In the genomic region with DNA sequence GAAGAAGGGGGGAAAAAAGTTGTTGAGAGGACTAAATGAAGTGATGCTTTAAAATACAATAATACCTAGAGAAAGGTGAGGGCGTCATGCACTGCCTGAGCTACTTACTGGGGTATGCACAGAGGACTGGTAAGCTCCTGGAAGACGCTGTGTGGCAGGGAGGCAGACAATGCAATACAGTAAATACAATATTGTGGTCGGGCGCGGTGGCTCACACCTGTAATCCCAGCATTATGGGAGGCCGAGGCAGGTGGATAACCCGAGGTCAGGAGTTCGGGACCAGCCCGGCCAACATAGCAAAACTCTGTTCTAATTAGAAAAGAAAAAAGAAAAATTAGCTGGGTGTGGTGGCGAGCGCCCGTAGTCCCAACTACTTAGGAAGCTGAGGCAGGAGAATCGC, we compare ENCODE assay signal across 9 cellular contexts. TPM values are rescaled to one million over a fixed set of nuclear protein-coding genes. Genes with fewer than 3 reads are reported as not detected.
DNase-seq lines count a peak whose midpoint lies in the region; ATAC-seq and TF ChIP-seq lines count a peak whose summit lies in the region.
"Had no signal": no experiment of that assay in that cellular context is flagged by ENCODE, and none has a peak within 500 bp of the region (broad histone marks: within the 10 kb centered on the region; RNA-seq: fewer than 3 reads in every experiment).

No MANE protein-coding gene starts in this region.

- H3K9me2 ChIP-seq in SU-DHL-6 (replicated peaks; ENCODE audit: insufficient read depth, low read length), result no peaks in the 10 kb centered on the region

- TF ChIP-seq CTCF in SU-DHL-6 (IDR thresholded peaks at IDR 0.05; ENCODE audit: insufficient read depth, low read length, poor library complexity, severe bottlenecking) (no peak), fibroblast of villous mesenchyme (IDR thresholded peaks at IDR 0.05; ENCODE audit: insufficient read depth, low read depth, low read length) (no peak), psoas muscle (IDR thresholded peaks at IDR 0.05) (no peak)

- H3K4me1 ChIP-seq in CD8-positive, alpha-beta memory T cell (ENCODE audit: insufficient read depth, low read length), result peaks cover 26% of the 10 kb centered on the region
- no peaks in the 10 kb centered on the region for H3K4me1 ChIP-seq in psoas muscle

- H4K20me1 ChIP-seq in SU-DHL-6 (ENCODE audit: low read depth, low read length), result no peaks in the 10 kb centered on the region

- H3K4me3 Mint-ChIP-seq in CD8-positive, alpha-beta memory T cell, result peak overlapping the region; percentile 92 to 97 (median 94)

- ATAC-seq in psoas muscle (peak in 1 of 4 donors; percentile 16), GM21723 (IDR thresholded peaks at IDR 0.05; ENCODE audit: unreplicated experiment) (no peak), HG03354 (IDR thresholded peaks at IDR 0.05; ENCODE audit: poor library complexity, severe bottlenecking, unreplicated experiment) (no peak)

- DNase-seq in CD8-positive, alpha-beta memory T cell, result no peak
- DNase-seq in fibroblast of villous mesenchyme (ENCODE audit: low read depth), result no peak
- DNase-seq in psoas muscle, result no peak
- no peak for DNase-seq in AG08396 (ENCODE audit: low spot score)
- DNase-seq in putamen (ENCODE audit: low spot score), result no peak

- 0 out of 2 replicates have a peak, but pooled peaks cover 7% of the 10 kb centered on the region for H3K79me2 ChIP-seq in SU-DHL-6 (ENCODE audit: insufficient read depth, low read length)

- peak overlapping the region; percentile 100 for H2AFZ ChIP-seq in SU-DHL-6 (ENCODE audit: low read depth, low read length, severe bottlenecking)

- H3K9me3 ChIP-seq in CD8-positive, alpha-beta memory T cell (ENCODE audit: low read length), result no peaks in the 10 kb centered on the region
- no peaks in the 10 kb centered on the region for H3K9me3 ChIP-seq in SU-DHL-6 (ENCODE audit: insufficient read depth, low read length)
- H3K9me3 ChIP-seq in psoas muscle, result no peaks in the 10 kb centered on the region

- H3K27ac ChIP-seq in CD8-positive, alpha-beta memory T cell (ENCODE audit: low read depth, low read length), result no peak overlapping the region
- H3K27ac ChIP-seq in SU-DHL-6 (ENCODE audit: low read depth, low read length) (no peak overlapping the region), psoas muscle (no peak overlapping the region)

- H3K36me3 ChIP-seq in CD8-positive, alpha-beta memory T cell (ENCODE audit: insufficient read depth, low read length), result no peaks in the 10 kb centered on the region
- H3K36me3 ChIP-seq in SU-DHL-6 (ENCODE audit: low read length) (no peaks in the 10 kb centered on the region), psoas muscle (ENCODE audit: insufficient read depth in 1 of 2, low read depth in 1 of 2) (no peaks in the 10 kb centered on the region)

- no peaks in the 10 kb centered on the region for H3K27me3 Mint-ChIP-seq in CD8-positive, alpha-beta memory T cell

- H3K27me3 ChIP-seq in CD8-positive, alpha-beta memory T cell (ENCODE audit: insufficient read depth, low read length, poor library complexity, severe bottlenecking), result no peaks in the 10 kb centered on the region
- H3K27me3 ChIP-seq in SU-DHL-6 (ENCODE audit: low read length) (no peaks in the 10 kb centered on the region), psoas muscle (ENCODE audit: insufficient read depth in 3 of 3, low read length in 2 of 3) (no peaks in the 10 kb centered on the region)

- H3K4me2 ChIP-seq in SU-DHL-6 (ENCODE audit: low read depth, low read length, poor library complexity, severe bottlenecking), result peak overlapping the region; percentile 99

- peaks cover 0 to 7% (median 0%) of the 10 kb centered on the region in 3 donors for H3K36me3 Mint-ChIP-seq in CD8-positive, alpha-beta memory T cell

- 79 to 82% (median 79%) methylated on average over 13 of the region's 13 CpGs for WGBS in psoas muscle, 3 donors

- POLR2A ChIA-PET in CD8-positive, alpha-beta memory T cell (lab: Charles Lee), result interaction anchor here (0.9 to 1.0 kb wide), 2 partner anchors 13 to 14 kb away, joined by 3 read pairs; no protein-coding TSS in a partner anchor

- intact Hi-C loops in psoas muscle (cut with DNase I), result loop anchor here in 1 of 2 donors (10.0 kb wide), 1 partner anchor 217 kb away; no protein-coding TSS in a partner anchor

- H3K9me3 Mint-ChIP-seq in CD8-positive, alpha-beta memory T cell, result no peaks in the 10 kb centered on the region

- peaks cover 14% of the 10 kb centered on the region for H3F3A ChIP-seq in SU-DHL-6 (ENCODE audit: insufficient read depth)

- peaks cover 41 to 58% (median 56%) of the 10 kb centered on the region in 3 donors for H3K4me1 Mint-ChIP-seq in CD8-positive, alpha-beta memory T cell

- H3K27ac Mint-ChIP-seq in CD8-positive, alpha-beta memory T cell, result peak overlapping the region; percentile 75 to 97 (median 94)

- CTCF ChIA-PET in CD8-positive, alpha-beta memory T cell (lab: Charles Lee), result interaction anchor here (1.0 to 1.1 kb wide), 2 partner anchors 12 to 117 kb away, joined by 3 read pairs; no protein-coding TSS in a partner anchor

- H3K4me3 ChIP-seq in CD8-positive, alpha-beta memory T cell (ENCODE audit: low read length), result peak overlapping the region; percentile 65
- H3K4me3 ChIP-seq in SU-DHL-6 (ENCODE audit: insufficient read depth, low read length, poor library complexity, severe bottlenecking), result peak overlapping the region; percentile 72
- H3K4me3 ChIP-seq in fibroblast of villous mesenchyme (ENCODE audit: low read depth, low read length), result peak overlapping the region; percentile 66
- H3K4me3 ChIP-seq in psoas muscle, result peak overlapping the region; percentile 79

- peak overlapping the region; percentile 61 for H3K9ac ChIP-seq in SU-DHL-6 (ENCODE audit: low read length)

RNA-seq across cellular contexts. Expression of a gene that starts 0.7 kb away (rescaled TPM):
- 10 to 100 TPM; 12.4 to 13.2 TPM for total RNA-seq in CD8-positive, alpha-beta memory T cell
- polyA plus RNA-seq in CD8-positive, alpha-beta memory T cell, result 52.3 TPM
- total RNA-seq in fibroblast of villous mesenchyme, result 10.8 and 28.3 TPM in 2 replicates
- total RNA-seq in psoas muscle, result 1 to 10 TPM; 3.2 to 5.6 (median 5.1) TPM
- 1 to 10 TPM; 1.7 to 4.8 (median 2.3) TPM for polyA plus RNA-seq in psoas muscle

RNA-seq across cellular contexts. Expression of a gene that starts 43.6 kb away (rescaled TPM):
- total RNA-seq in CD8-positive, alpha-beta memory T cell, result not detected
- polyA plus RNA-seq in CD8-positive, alpha-beta memory T cell, result not detected
- total RNA-seq in fibroblast of villous mesenchyme (not detected in 2 replicates), psoas muscle (not detected)
- polyA plus RNA-seq in psoas muscle, result not detected
- total RNA-seq: glomerular endothelial cell had no signal
